Comparison of ENCODE assay signal across 8 cellular contexts in genomic region chr20:44495257-44495656, GRCh38. TPM values are rescaled to one million over a fixed set of nuclear protein-coding genes. Genes with fewer than 3 reads are reported as not detected.
A peak's percentile ranks its signal among the peaks of the same experiment; 100 is the strongest.
DNase-seq lines count a peak whose midpoint lies in the region; ATAC-seq and TF ChIP-seq lines count a peak whose summit lies in the region.

No MANE protein-coding gene starts in this region.

- no peak for TF ChIP-seq CTCF in esophagus muscularis mucosa (IDR thresholded peaks at IDR 0.05)

- 92 to 100% methylated on average over 1 of the region's 1 CpG for WGBS in GM23248 (ENCODE audit: low coverage in 1 of 2, low lambda C conversion rate in 2 of 2, missing lambda C conversion rate in 2 of 2), 2 experiments
- 80% methylated on average over 1 of the region's 1 CpG for WGBS in esophagus muscularis mucosa
- no CpG with 5 or more reads among the region's 1 CpG for WGBS in neuronal stem cell (ENCODE audit: extremely low coverage in 2 of 2, insufficient read length in 2 of 2, insufficient replicate concordance in 1 of 2), 2 donors

- H3K4me1 ChIP-seq in GM23248 (ENCODE audit: insufficient read depth) (peaks cover 67% of the 10 kb centered on the region), SJSA1 (replicated peaks) (peaks cover 79% of the 10 kb centered on the region), esophagus muscularis mucosa (peaks cover 4 to 25% (median 19%) of the 10 kb centered on the region in 4 donors), skeletal muscle satellite cell (ENCODE audit: control insufficient read depth, insufficient read depth, low read length) (peaks cover 69% of the 10 kb centered on the region), neuronal stem cell (ENCODE audit: control insufficient read depth in 2 of 2, insufficient read depth in 1 of 2, low read depth in 1 of 2, low read length in 2 of 2) (no peaks in the 10 kb centered on the region)

- H3K27ac ChIP-seq in GM23248 (peak overlapping the region; percentile 99), SJSA1 (peak overlapping the region; percentile 86), esophagus muscularis mucosa (replicated peaks in 1 of 4) (peak overlapping the region; percentile 26 to 60 (median 56)), neuronal stem cell (replicated peaks; ENCODE audit: low read length) (no peak overlapping the region)

- H3K36me3 ChIP-seq in GM23248 (ENCODE audit: low read depth): peaks cover 22% of the 10 kb centered on the region
- peaks cover 68% of the 10 kb centered on the region for H3K36me3 ChIP-seq in SJSA1
- H3K36me3 ChIP-seq in esophagus muscularis mucosa: peaks cover 48 to 100% (median 91%) of the 10 kb centered on the region in 4 donors
- peaks cover 46% of the 10 kb centered on the region for H3K36me3 ChIP-seq in skeletal muscle satellite cell (ENCODE audit: insufficient read depth, low read length)
- peaks cover 15 to 85% of the 10 kb centered on the region in 2 donors for H3K36me3 ChIP-seq in neuronal stem cell (replicated peaks in 1 of 2; ENCODE audit: control insufficient read depth in 2 of 2, insufficient read depth in 2 of 2, low read length in 2 of 2)

- TF ChIP-seq EP300 in esophagus muscularis mucosa (IDR thresholded peaks at IDR 0.05): no peak

- H3K4me2 ChIP-seq in GM23248 (ENCODE audit: unreplicated experiment) (peak overlapping the region; percentile 43), skeletal muscle satellite cell (ENCODE audit: low read length) (peak overlapping the region; percentile 42), neuronal stem cell (ENCODE audit: insufficient read depth, low read length, poor library complexity, severe bottlenecking) (no peak overlapping the region)

- peaks cover 90% of the 10 kb centered on the region for H3F3A ChIP-seq in GM23248 (ENCODE audit: insufficient read depth)

- H2BK12ac ChIP-seq in neuronal stem cell (ENCODE audit: low read length): no peak overlapping the region

- H2AFZ ChIP-seq in GM23248: no peak overlapping the region
- no peak overlapping the region for H2AFZ ChIP-seq in neuronal stem cell (ENCODE audit: low read length)

- in situ Hi-C loops in GM23248 (cut with MboI): no loop called here

- H3K27me3 ChIP-seq in GM23248 (replicated peaks; ENCODE audit: insufficient read depth) (no peaks in the 10 kb centered on the region), SJSA1 (replicated peaks) (no peaks in the 10 kb centered on the region), esophagus muscularis mucosa (no peaks in the 10 kb centered on the region), skeletal muscle satellite cell (ENCODE audit: control insufficient read depth, insufficient read depth, low read length) (no peaks in the 10 kb centered on the region), neuronal stem cell (ENCODE audit: control insufficient read depth in 3 of 3, insufficient read depth in 3 of 3, low read depth in 1 of 3, low read length in 3 of 3) (no peaks in the 10 kb centered on the region)

- DNase-seq in GM23248: peak; percentile 84
- DNase-seq in SJSA1 (ENCODE audit: low read depth in 1 of 2, low spot score in 2 of 2): no peak
- no peak for DNase-seq in esophagus muscularis mucosa (ENCODE audit: extremely low spot score)
- DNase-seq in NCI-H345 (lab: John Stamatoyannopoulos, UW): no peak
- no peak for DNase-seq in iPS-NIHi7 (ENCODE audit: extremely low spot score)
- no peak for DNase-seq in neuronal stem cell (ENCODE audit: low spot score)

- H4K91ac ChIP-seq in neuronal stem cell (ENCODE audit: low read depth, low read length, poor library complexity): no peak overlapping the region

- peaks cover 38% of the 10 kb centered on the region for H3K79me2 ChIP-seq in GM23248 (ENCODE audit: insufficient read depth)

- no peak for ATAC-seq in GM21576 (IDR thresholded peaks at IDR 0.05; ENCODE audit: unreplicated experiment)

- no peak overlapping the region for H4K8ac ChIP-seq in neuronal stem cell (ENCODE audit: low read depth, low read length)

- H3K9me2 ChIP-seq in GM23248 (ENCODE audit: insufficient read depth): no peaks in the 10 kb centered on the region

- no peak for TF ChIP-seq POLR2A in esophagus muscularis mucosa (IDR thresholded peaks at IDR 0.05; ENCODE audit: low read depth)

- no peak overlapping the region for H2BK15ac ChIP-seq in neuronal stem cell (ENCODE audit: low read length)

- H3K4me3 ChIP-seq in GM23248 (peak overlapping the region; percentile 0; the same call in 1 of the 2 replicates), SJSA1 (no peak overlapping the region), esophagus muscularis mucosa (no peak overlapping the region), skeletal muscle satellite cell (ENCODE audit: low read length) (peak overlapping the region; percentile 37), neuronal stem cell (ENCODE audit: low read length in 2 of 2) (no peak overlapping the region)

- H3K9me3 ChIP-seq in GM23248 (ENCODE audit: low read depth) (no peaks in the 10 kb centered on the region), SJSA1 (replicated peaks) (no peaks in the 10 kb centered on the region), esophagus muscularis mucosa (no peaks in the 10 kb centered on the region), skeletal muscle satellite cell (replicated peaks; ENCODE audit: low read length) (no peaks in the 10 kb centered on the region), neuronal stem cell (replicated peaks in 1 of 2; ENCODE audit: control insufficient read depth in 2 of 2, insufficient read depth in 1 of 2, low read depth in 1 of 2, low read length in 2 of 2) (no peaks in the 10 kb centered on the region)

- no peak overlapping the region for H2AK5ac ChIP-seq in neuronal stem cell (ENCODE audit: low read depth, low read length)

- intact Hi-C loops in esophagus muscularis mucosa (cut with DNase I): no loop called here

- H3K23ac ChIP-seq in neuronal stem cell (ENCODE audit: low read depth, low read length, poor library complexity): no peak overlapping the region

- no peak overlapping the region for H3K14ac ChIP-seq in neuronal stem cell (ENCODE audit: low read length)

- no peak overlapping the region for H2BK120ac ChIP-seq in neuronal stem cell (ENCODE audit: low read depth, low read length)

- H3K79me1 ChIP-seq in neuronal stem cell (ENCODE audit: low read depth, low read length): no peaks in the 10 kb centered on the region

- H3K9ac ChIP-seq in GM23248: peak overlapping the region; percentile 83
- H3K9ac ChIP-seq in skeletal muscle satellite cell (ENCODE audit: low read depth, low read length): peak overlapping the region; percentile 82
- no peak overlapping the region for H3K9ac ChIP-seq in neuronal stem cell (ENCODE audit: low read depth, low read length, poor library complexity)

- no peak overlapping the region for H3K18ac ChIP-seq in neuronal stem cell (ENCODE audit: low read length)

- no peak overlapping the region for H2BK5ac ChIP-seq in neuronal stem cell (ENCODE audit: low read length)

- H3K4ac ChIP-seq in neuronal stem cell (ENCODE audit: low read length): no peak overlapping the region

- H4K20me1 ChIP-seq in GM23248 (ENCODE audit: insufficient read depth): no peaks in the 10 kb centered on the region

RNA-seq across cellular contexts. Expression of gene TTPAL, which starts 19.6 kb away (rescaled TPM):
- total RNA-seq in GM23248 (2014; rRNA removed; shearing (Covaris generic)): 9.2 and 11.8 TPM in 2 replicates
- polyA plus RNA-seq in GM23248 (2016; fragmentation: Nextera tagmentation; extraction: Ambion mirVana): 19.6 and 21.4 TPM in 2 replicates
- total RNA-seq in SJSA1 (2014; rRNA removed; shearing (Covaris generic)): 8.8 and 9.1 TPM in 2 replicates
- 10 to 100 TPM in 3 of 4 donors, 1 to 10 TPM in 1; 9.6 to 18.2 (median 13.0) TPM for total RNA-seq in esophagus muscularis mucosa
- total RNA-seq in skeletal muscle satellite cell (2012; rRNA removed): 26.2 and 28.4 TPM in 2 replicates
- 7.4 TPM for polyA plus RNA-seq in neuronal stem cell (2013, experiment 1 of 2)
- polyA plus RNA-seq in neuronal stem cell (2013, experiment 2 of 2): 7.4 TPM

RNA-seq across cellular contexts. Expression of gene SERINC3, which starts 26.6 kb away (rescaled TPM):
- total RNA-seq in GM23248 (2014; rRNA removed; shearing (Covaris generic)): 105 and 141 TPM in 2 replicates
- 194 and 202 TPM in 2 replicates for polyA plus RNA-seq in GM23248 (2016; fragmentation: Nextera tagmentation; extraction: Ambion mirVana)
- 69.2 and 76.1 TPM in 2 replicates for total RNA-seq in SJSA1 (2014; rRNA removed; shearing (Covaris generic))
- total RNA-seq in esophagus muscularis mucosa: 100 to 1,000 TPM; 121 to 175 (median 138) TPM
- 88.7 and 94.8 TPM in 2 replicates for total RNA-seq in skeletal muscle satellite cell (2012; rRNA removed)
- polyA plus RNA-seq in neuronal stem cell (2013, experiment 1 of 2): 30.6 TPM
- polyA plus RNA-seq in neuronal stem cell (2013, experiment 2 of 2): 30.8 TPM

Comparison
In these comparisons a context has a peak if more than half of its experiments do, and no peak if none do; other contexts are left out.
1. H3K4me3 ChIP-seq: peak in GM23248 (single experiment) and skeletal muscle satellite cell (single experiment); none in SJSA1 (single experiment), esophagus muscularis mucosa (0 of 4) and neuronal stem cell (0 of 2).